1 cellular context compared by ENCODE assay signal in the genomic region with DNA sequence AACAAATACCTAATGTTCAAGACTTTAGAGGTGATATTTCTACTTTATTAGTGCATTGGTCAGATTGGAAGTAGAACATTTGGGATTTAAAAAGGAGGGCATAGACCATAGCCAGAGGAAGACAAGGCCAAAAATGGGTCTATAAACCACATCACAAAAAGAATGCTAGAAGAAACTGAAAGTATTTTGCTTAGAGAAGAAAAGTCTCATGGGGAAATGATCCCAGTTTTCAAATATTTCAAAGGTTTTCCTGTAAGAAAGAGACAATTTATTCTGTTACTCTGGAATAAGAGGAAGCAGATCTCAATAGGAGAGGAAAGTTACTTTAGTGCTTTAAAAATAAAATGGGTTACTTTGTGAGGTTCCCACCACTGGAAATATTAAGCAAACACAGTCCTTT.
TF ChIP-seq lines count a peak whose summit lies in the region.

No MANE protein-coding gene starts in this region.

TF ChIP-seq in IMR-90, 13 proteins besides CTCF, POLR2A, EP300 and RAD21 (continued from another document):
- TF ChIP-seq, protein P1, sequence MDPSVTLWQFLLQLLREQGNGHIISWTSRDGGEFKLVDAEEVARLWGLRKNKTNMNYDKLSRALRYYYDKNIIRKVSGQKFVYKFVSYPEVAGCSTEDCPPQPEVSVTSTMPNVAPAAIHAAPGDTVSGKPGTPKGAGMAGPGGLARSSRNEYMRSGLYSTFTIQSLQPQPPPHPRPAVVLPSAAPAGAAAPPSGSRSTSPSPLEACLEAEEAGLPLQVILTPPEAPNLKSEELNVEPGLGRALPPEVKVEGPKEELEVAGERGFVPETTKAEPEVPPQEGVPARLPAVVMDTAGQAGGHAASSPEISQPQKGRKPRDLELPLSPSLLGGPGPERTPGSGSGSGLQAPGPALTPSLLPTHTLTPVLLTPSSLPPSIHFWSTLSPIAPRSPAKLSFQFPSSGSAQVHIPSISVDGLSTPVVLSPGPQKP (IDR thresholded peaks at IDR 0.05; ENCODE audit: borderline replicate concordance, low read depth, low read length): no peak
- TF ChIP-seq NFE2L2 (IDR thresholded peaks at IDR 0.05; ENCODE audit: low read depth, low read length) (no peak), MXI1 (IDR thresholded peaks at IDR 0.05; ENCODE audit: borderline replicate concordance, low read depth, low read length) (no peak), BHLHE40 (IDR thresholded peaks at IDR 0.05; ENCODE audit: low read depth, low read length) (no peak), MAZ (IDR thresholded peaks at IDR 0.05; ENCODE audit: borderline replicate concordance, low read depth, low read length) (no peak), CEBPB (IDR thresholded peaks at IDR 0.05; ENCODE audit: low read depth, low read length) (no peak), CHD1 (IDR thresholded peaks at IDR 0.05; ENCODE audit: low read depth, low read length) (no peak), RFX5 (IDR thresholded peaks at IDR 0.05; ENCODE audit: low read depth, low read length) (no peak)
- TF ChIP-seq, protein P2, sequence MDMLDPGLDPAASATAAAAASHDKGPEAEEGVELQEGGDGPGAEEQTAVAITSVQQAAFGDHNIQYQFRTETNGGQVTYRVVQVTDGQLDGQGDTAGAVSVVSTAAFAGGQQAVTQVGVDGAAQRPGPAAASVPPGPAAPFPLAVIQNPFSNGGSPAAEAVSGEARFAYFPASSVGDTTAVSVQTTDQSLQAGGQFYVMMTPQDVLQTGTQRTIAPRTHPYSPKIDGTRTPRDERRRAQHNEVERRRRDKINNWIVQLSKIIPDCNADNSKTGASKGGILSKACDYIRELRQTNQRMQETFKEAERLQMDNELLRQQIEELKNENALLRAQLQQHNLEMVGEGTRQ (IDR thresholded peaks at IDR 0.05; ENCODE audit: low read depth, low read length): no peak
